Comparison of ENCODE assay signal across 17 cellular contexts in genomic region chr2:53407363-53408080, GRCh38.
DNase-seq lines count a peak whose midpoint lies in the region; ATAC-seq and TF ChIP-seq lines count a peak whose summit lies in the region.
"Had no signal": no experiment of that assay in that cellular context is flagged by ENCODE, and none has a peak within 500 bp of the region (broad histone marks: within the 10 kb centered on the region; RNA-seq: fewer than 3 reads in every experiment).

No MANE protein-coding gene starts in this region.

- H3K4me2 ChIP-seq in SK-N-SH (no peak overlapping the region), GM23248 (ENCODE audit: unreplicated experiment) (no peak overlapping the region)
- H3K4me2 ChIP-seq: BLaER1 treated with 17β-estradiol and CSF1 and Interleukin-3, amounts not matched to agents 10 nM and 100 nM; KMS-11 had no signal

- H3K27me3 ChIP-seq in SK-N-SH (ENCODE audit: insufficient read depth) = no peaks in the 10 kb centered on the region
- H3K27me3 ChIP-seq in GM23248 (replicated peaks; ENCODE audit: insufficient read depth) = no peaks in the 10 kb centered on the region
- H3K27me3 ChIP-seq in endodermal cell (ENCODE audit: control insufficient read depth, insufficient read depth, low read length, poor library complexity, severe bottlenecking) = no peaks in the 10 kb centered on the region
- H3K27me3 ChIP-seq: BLaER1 treated with 17β-estradiol and CSF1 and Interleukin-3, amounts not matched to agents 10 nM and 100 nM had no signal

- H3K27ac ChIP-seq in SK-N-SH (ENCODE audit: low read depth in 2 of 2, low read length in 1 of 2) (no peak overlapping the region), epithelial cell of prostate (peak overlapping the region; percentile 100), GM23248 (no peak overlapping the region), endodermal cell (ENCODE audit: low read depth, low read length) (no peak overlapping the region)
- H3K27ac ChIP-seq: 22Rv1; BLaER1 treated with 17β-estradiol and CSF1 and Interleukin-3, amounts not matched to agents 10 nM and 100 nM; KMS-11 had no signal

- intact Hi-C loops in activated CD4-positive, alpha-beta T cell treated with anti-CD3 and anti-CD28 coated beads, Interleukin-2, amount 10 ng/mL, durations not matched to agents 24 days and 14 days (cut with micrococcal nuclease) = no loop called here

- H3F3A ChIP-seq in SK-N-SH (replicated peaks; ENCODE audit: insufficient read depth) (peaks cover 4% of the 10 kb centered on the region), GM23248 (ENCODE audit: insufficient read depth) (peaks cover 14% of the 10 kb centered on the region; the same call in 1 of the 2 replicates)

- no peak for TF ChIP-seq RAD21 in SK-N-SH (IDR thresholded peaks at IDR 0.05; ENCODE audit: low read length)

- H3K27me3 Mint-ChIP-seq in activated CD4-positive, alpha-beta T cell treated with anti-CD3 and anti-CD28 coated beads, Interleukin-2, amount 10 ng/mL, durations not matched to agents 24 days and 14 days = no peaks in the 10 kb centered on the region
- H3K27me3 Mint-ChIP-seq in endodermal cell (ENCODE audit: insufficient read depth) = no peaks in the 10 kb centered on the region

- H3K9me3 Mint-ChIP-seq in activated CD4-positive, alpha-beta T cell treated with anti-CD3 and anti-CD28 coated beads, Interleukin-2, amount 10 ng/mL, durations not matched to agents 24 days and 14 days = no peaks in the 10 kb centered on the region
- H3K9me3 Mint-ChIP-seq in endodermal cell = peaks cover 32% of the 10 kb centered on the region

- TF ChIP-seq EP300 in SK-N-SH (IDR thresholded peaks at IDR 0.05; ENCODE audit: borderline replicate concordance in 1 of 2, low read depth in 1 of 2, low read length in 1 of 2) = no peak

- H2AFZ ChIP-seq in SK-N-SH (ENCODE audit: low read depth) (peak overlapping the region; percentile 55; the same call in 1 of the 2 replicates), GM23248 (no peak overlapping the region)

- H4K20me1 ChIP-seq in SK-N-SH (ENCODE audit: insufficient read depth) = no peaks in the 10 kb centered on the region
- H4K20me1 ChIP-seq in GM23248 (ENCODE audit: insufficient read depth) = no peaks in the 10 kb centered on the region
- H4K20me1 ChIP-seq: BLaER1 treated with 17β-estradiol and CSF1 and Interleukin-3, amounts not matched to agents 10 nM and 100 nM had no signal

- 22% methylated on average over 6 of the region's 6 CpGs for WGBS in SK-N-SH (ENCODE audit: low lambda C conversion rate)
- WGBS in GM23248 (ENCODE audit: low coverage in 1 of 2, low lambda C conversion rate in 2 of 2, missing lambda C conversion rate in 2 of 2), 2 experiments = 64 to 66% methylated on average over 6 of the region's 6 CpGs
- 92 to 95% methylated on average over 6 of the region's 6 CpGs for WGBS in endodermal cell (ENCODE audit: insufficient coverage in 1 of 2, insufficient read length in 1 of 2), 2 experiments

- CTCF ChIA-PET in SK-N-SH (lab: Yijun Ruan, JAX) = interaction anchor here (1.0 to 1.2 kb wide), 2 partner anchors 14 to 15 kb away, joined by 3 to 4 read pairs; no protein-coding TSS in a partner anchor

- DNase-seq in SK-N-SH (no peak), RPMI7951 (ENCODE audit: low read depth) (peak; percentile 8), epithelial cell of prostate (ENCODE audit: low read depth, low spot score) (peak; percentile 48), GM23248 (no peak), endodermal cell (no peak)
- no peak for DNase-seq in activated CD4-positive, alpha-beta T cell treated with anti-CD3 and anti-CD28 coated beads, Interleukin-2, amount 10 ng/mL, durations not matched to agents 24 days and 14 days
- DNase-seq: DMS153, NCI-H1930, NCI-H2171 treated with DMSO at 0.1 percent for 48 hours, NCI-H510A, NCI-H82, SW 1271 had no signal

- no peak overlapping the region for H3K4me3 Mint-ChIP-seq in activated CD4-positive, alpha-beta T cell treated with anti-CD3 and anti-CD28 coated beads, Interleukin-2, amount 10 ng/mL, durations not matched to agents 24 days and 14 days
- H3K4me3 Mint-ChIP-seq in endodermal cell = no peak overlapping the region

- POLR2A ChIA-PET in SK-N-SH (lab: Yijun Ruan, JAX) = no interaction called here

- H3K4me1 Mint-ChIP-seq in activated CD4-positive, alpha-beta T cell treated with anti-CD3 and anti-CD28 coated beads, Interleukin-2, amount 10 ng/mL, durations not matched to agents 24 days and 14 days = no peaks in the 10 kb centered on the region
- H3K4me1 Mint-ChIP-seq in endodermal cell = no peaks in the 10 kb centered on the region

- H3K9me3 ChIP-seq in SK-N-SH (no peaks in the 10 kb centered on the region), GM23248 (ENCODE audit: low read depth) (no peaks in the 10 kb centered on the region), endodermal cell (ENCODE audit: control insufficient read depth, low read length) (no peaks in the 10 kb centered on the region)
- H3K9me3 ChIP-seq: BLaER1 treated with 17β-estradiol and CSF1 and Interleukin-3, amounts not matched to agents 10 nM and 100 nM had no signal

- H3K79me2 ChIP-seq in SK-N-SH (ENCODE audit: insufficient read depth) = no peaks in the 10 kb centered on the region
- no peaks in the 10 kb centered on the region for H3K79me2 ChIP-seq in GM23248 (ENCODE audit: insufficient read depth)

- H3K9ac ChIP-seq in SK-N-SH = no peak overlapping the region
- no peak overlapping the region for H3K9ac ChIP-seq in GM23248
- H3K9ac ChIP-seq in endodermal cell (ENCODE audit: extremely low read depth, low read length, poor library complexity, severe bottlenecking) = no peak overlapping the region
- H3K9ac ChIP-seq: BLaER1 treated with 17β-estradiol and CSF1 and Interleukin-3, amounts not matched to agents 10 nM and 100 nM; KMS-11 had no signal

- H3K4me1 ChIP-seq in SK-N-SH (ENCODE audit: control insufficient read depth in 1 of 2, insufficient read depth in 2 of 2, low read depth in 1 of 2, low read length in 1 of 2) = no peaks in the 10 kb centered on the region
- H3K4me1 ChIP-seq in GM23248 (ENCODE audit: insufficient read depth) = peaks cover 19% of the 10 kb centered on the region
- no peaks in the 10 kb centered on the region for H3K4me1 ChIP-seq in endodermal cell (ENCODE audit: control insufficient read depth, insufficient read depth, low read length)

- H3K4me3 ChIP-seq in SK-N-SH (ENCODE audit: low read depth in 2 of 2, low read length in 1 of 2) (no peak overlapping the region), GM23248 (no peak overlapping the region), endodermal cell (ENCODE audit: low read length) (no peak overlapping the region)
- H3K4me3 ChIP-seq: BLaER1 treated with 17β-estradiol and CSF1 and Interleukin-3, amounts not matched to agents 10 nM and 100 nM had no signal

- no peaks in the 10 kb centered on the region for H3K36me3 Mint-ChIP-seq in activated CD4-positive, alpha-beta T cell treated with anti-CD3 and anti-CD28 coated beads, Interleukin-2, amount 10 ng/mL, durations not matched to agents 24 days and 14 days (ENCODE audit: low read depth)
- H3K36me3 Mint-ChIP-seq in endodermal cell (ENCODE audit: low read depth) = no peaks in the 10 kb centered on the region

- in situ Hi-C loops in GM23248 (cut with MboI) = no loop called here

- H3K36me3 ChIP-seq in SK-N-SH (replicated peaks in 1 of 2; ENCODE audit: control insufficient read depth in 1 of 2, insufficient read depth in 2 of 2, low read length in 1 of 2) (no peaks in the 10 kb centered on the region), GM23248 (ENCODE audit: low read depth) (no peaks in the 10 kb centered on the region), endodermal cell (ENCODE audit: control insufficient read depth, insufficient read depth, low read length) (no peaks in the 10 kb centered on the region)
- H3K36me3 ChIP-seq: BLaER1 treated with 17β-estradiol and CSF1 and Interleukin-3, amounts not matched to agents 10 nM and 100 nM had no signal

- H3K27ac Mint-ChIP-seq in activated CD4-positive, alpha-beta T cell treated with anti-CD3 and anti-CD28 coated beads, Interleukin-2, amount 10 ng/mL, durations not matched to agents 24 days and 14 days = no peak overlapping the region
- no peak overlapping the region for H3K27ac Mint-ChIP-seq in endodermal cell

- TF ChIP-seq CTCF in SK-N-SH (IDR thresholded peaks at IDR 0.05) (no peak), endodermal cell (conservative IDR thresholded peaks at IDR 0.05) (no peak)

- H3K9me2 ChIP-seq in SK-N-SH (no peaks in the 10 kb centered on the region), GM23248 (ENCODE audit: insufficient read depth) (no peaks in the 10 kb centered on the region)

- ATAC-seq in SK-N-SH treated with all-trans-retinoic acid at 6 μM for 48 hours (no peak), GM18867 (IDR thresholded peaks at IDR 0.05; ENCODE audit: unreplicated experiment) (no peak)

TF ChIP-seq in SK-N-SH treated with all-trans-retinoic acid at 6 μM for 48 hours, 23 proteins besides CTCF, POLR2A, EP300 and RAD21 (continues in another document):
- no peak for TF ChIP-seq ESRRG (CRISPR knock-in tag; IDR thresholded peaks at IDR 0.05)
- no peak for TF ChIP-seq RARB (CRISPR knock-in tag; IDR thresholded peaks at IDR 0.05)
- TF ChIP-seq TSHZ2 (CRISPR knock-in tag; IDR thresholded peaks at IDR 0.05) = no peak
- no peak for TF ChIP-seq ISL1 (CRISPR knock-in tag; IDR thresholded peaks at IDR 0.05)
- no peak for TF ChIP-seq TCF4 (CRISPR knock-in tag; IDR thresholded peaks at IDR 0.05; ENCODE audit: borderline replicate concordance)
- no peak for TF ChIP-seq ZFP30 (CRISPR knock-in tag; IDR thresholded peaks at IDR 0.05)

Comparison
In these comparisons a context has a peak if more than half of its experiments do, and no peak if none do; other contexts are left out.
1. DNase-seq: peak in RPMI7951 (single experiment) and epithelial cell of prostate (single experiment); none in SK-N-SH (single experiment), activated CD4-positive, alpha-beta T cell treated with anti-CD3 and anti-CD28 coated beads, Interleukin-2, amount 10 ng/mL, durations not matched to agents 24 days and 14 days (single experiment), GM23248 (single experiment) and endodermal cell (single experiment).